ENCODE assay signal across 25 cellular contexts in the genomic region with DNA sequence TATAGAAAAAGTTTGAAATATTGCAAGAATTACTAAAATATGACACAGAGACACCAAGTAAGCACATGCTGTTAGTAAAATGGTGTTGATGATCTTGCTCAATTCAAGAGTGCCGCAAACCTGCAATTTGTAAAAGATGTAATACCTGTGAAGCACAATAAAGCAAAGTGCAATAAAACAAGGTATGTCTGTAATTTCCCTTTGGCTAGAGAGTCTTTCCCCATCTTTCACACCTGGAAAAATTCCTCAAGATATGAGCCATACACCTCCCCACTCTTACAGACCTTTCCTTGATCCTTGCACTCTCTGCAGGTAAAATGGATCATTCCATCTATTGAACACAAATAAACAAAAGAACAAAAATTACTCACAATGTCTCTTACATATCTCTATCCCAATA.
"Had no signal": no experiment of that assay in that cellular context is flagged by ENCODE, and none has a peak within 500 bp of the region (broad histone marks: within the 10 kb centered on the region; RNA-seq: fewer than 3 reads in every experiment).

No MANE protein-coding gene starts in this region.

- H3K4me1 ChIP-seq: lower lobe of right lung, right atrium auricular region, right lobe of liver, tibial nerve, upper lobe of left lung, vagina had no signal

- DNase-seq: hypothalamus; immature natural killer cell; left cardiac atrium; lower lobe of right lung; midbrain; mucosa of descending colon; naive thymus-derived CD4-positive, alpha-beta T cell; ovary; right lobe of liver; stimulated activated CD4-positive, alpha-beta T cell treated with anti-CD3 and anti-CD28 coated beads, Interleukin-1b, Interleukin-23, amount 100 ng/mL, for 48 hours; stimulated activated CD4-positive, alpha-beta T cell treated with anti-CD3 and anti-CD28 coated beads, Interleukin-2, amount 100 ng/mL, for 48 hours; stimulated activated CD4-positive, alpha-beta T cell treated with anti-CD3 and anti-CD28 coated beads, Interleukin-4, amount 100 ng/mL, for 4 hours; stimulated activated CD8-positive, alpha-beta memory T cell treated with anti-CD3 and anti-CD28 coated beads, Interleukin-4, amount 100 ng/mL, for 48 hours; stimulated activated naive CD4-positive, alpha-beta T cell treated with Interleukin-2 at 50 U/mL for 16 hours; stimulated activated naive CD8-positive, alpha-beta T cell treated with anti-CD3 and anti-CD28 coated beads, Interleukin-15, amount 100 ng/mL, for 72 hours; substantia nigra; upper lobe of left lung had no signal

- H3K4me3 ChIP-seq: lower lobe of right lung, mucosa of descending colon, ovary, right atrium auricular region, right lobe of liver, smooth muscle cell, tibial nerve, upper lobe of left lung, vagina had no signal

- FAIRE-seq: islet of Langerhans had no signal

- H3K27ac ChIP-seq: lower lobe of right lung, ovary, right atrium auricular region, right lobe of liver, tibial nerve, upper lobe of left lung, vagina had no signal

- H3K27me3 ChIP-seq: ovary, right atrium auricular region, right lobe of liver, tibial nerve, upper lobe of left lung, vagina had no signal

- ATAC-seq: left cardiac atrium; left lobe of liver; lower lobe of right lung; mucosa of descending colon; naive thymus-derived CD4-positive, alpha-beta T cell; natural killer cell treated with Interleukin-12 subunit alpha and Interleukin-12 subunit beta and Interleukin-15 and Interleukin-18, amount 100 ng/mL, for 72 hours; right lobe of liver; stimulated activated memory B cell treated with anti-CD40 and anti-IgM and Interleukin-4, amounts not matched to agents 10 μg/mL and 1 μg/mL and 100 μg/mL, for 72 hours; stimulated activated naive CD8-positive, alpha-beta T cell treated with anti-CD3 and anti-CD28 coated beads, Interleukin-15, amount 100 ng/mL, for 72 hours had no signal

- H3K36me3 ChIP-seq: lower lobe of right lung, ovary, right atrium auricular region, right lobe of liver, tibial nerve, upper lobe of left lung, vagina had no signal
